In genomic region chr2:112836695-112837117, GRCh38 we compare ENCODE assay signal across 9 cellular contexts.
DNase-seq lines count a peak whose midpoint lies in the region; ATAC-seq and TF ChIP-seq lines count a peak whose summit lies in the region.
"Had no signal": no experiment of that assay in that cellular context is flagged by ENCODE, and none has a peak within 500 bp of the region (broad histone marks: within the 10 kb centered on the region; RNA-seq: fewer than 3 reads in every experiment).

Gene IL1B (minus strand): TSS chr2:112836779. CDS start chr2:112836229, 550 bp downstream.

- no peaks in the 10 kb centered on the region for H3K27me3 ChIP-seq in neutrophil
- H3K27me3 ChIP-seq: Peyer's patch had no signal

- H3K36me3 ChIP-seq in neutrophil, result peaks cover 34% of the 10 kb centered on the region
- H3K36me3 ChIP-seq: Peyer's patch had no signal

- no peak for ATAC-seq in GM19351 (IDR thresholded peaks at IDR 0.05; ENCODE audit: unreplicated experiment)
- ATAC-seq in HG02610 (IDR thresholded peaks at IDR 0.05; ENCODE audit: unreplicated experiment), result no peak

- DNase-seq in EH (ENCODE audit: low read depth), result peak; percentile 96
- peak; percentile 93 for DNase-seq in NOMO-1 treated with DMSO at 0.1 percent for 48 hours (lab: John Stamatoyannopoulos, UW; ENCODE audit: unreplicated experiment)
- DNase-seq in ecto neural progenitor cell (ENCODE audit: low spot score), result peak; percentile 15
- DNase-seq in germinal center (ENCODE audit: low spot score), result no peak
- DNase-seq in HEK293T (ENCODE audit: extremely low spot score), result no peak
- DNase-seq: Peyer's patch had no signal

- peak within 1 kb of the TSS; percentile 91 for H3K27ac ChIP-seq in neutrophil
- H3K27ac ChIP-seq: Peyer's patch had no signal

- H3K9me3 ChIP-seq in neutrophil, result no peaks in the 10 kb centered on the region
- H3K9me3 ChIP-seq: Peyer's patch had no signal

- peaks cover 97 to 100% of the 10 kb centered on the region in 2 experiments for H3K4me1 ChIP-seq in neutrophil (ENCODE audit: control insufficient read depth in 1 of 2, insufficient read depth in 1 of 2, low read depth in 1 of 2, low read length in 1 of 2)

- TF ChIP-seq CTCF in neutrophil (IDR thresholded peaks at IDR 0.05), result peak; percentile 14

- H3K4me3 ChIP-seq in neutrophil (ENCODE audit: low read depth in 1 of 2, low read length in 1 of 2), result peak within 1 kb of the TSS; percentile 90 to 96
- H3K4me3 ChIP-seq: Peyer's patch had no signal

- CTCF ChIA-PET in HEK293T (lab: Yijun Ruan, JAX), result no interaction called here

- POLR2A ChIA-PET in HEK293T (lab: Yijun Ruan, JAX), result no interaction called here

TF ChIP-seq in HEK293T, 16 proteins besides CTCF, POLR2A, EP300 and RAD21:
- TF ChIP-seq FOXM1 (IDR thresholded peaks at IDR 0.05; ENCODE audit: borderline replicate concordance) (no peak), SUZ12 (IDR thresholded peaks at IDR 0.05) (no peak), ZNF384 (IDR thresholded peaks at IDR 0.05) (no peak), L3MBTL2 (conservative IDR thresholded peaks at IDR 0.05) (no peak)

Comparison
In these comparisons a context has a peak if more than half of its experiments do, and no peak if none do; other contexts are left out.
1. DNase-seq: peak in EH (single experiment), NOMO-1 treated with DMSO at 0.1 percent for 48 hours (single experiment) and ecto neural progenitor cell (single experiment); none in germinal center (single experiment) and HEK293T (single experiment).